23 cellular contexts compared by ENCODE assay signal in genomic region chr5:170923910-170924620, GRCh38.
"Had no signal": no experiment of that assay in that cellular context is flagged by ENCODE, and none has a peak within 500 bp of the region (broad histone marks: within the 10 kb centered on the region; RNA-seq: fewer than 3 reads in every experiment).

No MANE protein-coding gene starts in this region.

- ATAC-seq: left lobe of liver; naive thymus-derived CD4-positive, alpha-beta T cell; stimulated activated effector memory CD8-positive, alpha-beta T cell treated with anti-CD3 and anti-CD28 coated beads, Interleukin-12 subunit alpha, Interleukin-12 subunit beta, amount 100 ng/mL, for 72 hours had no signal

- H3K9me3 ChIP-seq: esophagus squamous epithelium, prostate gland, right atrium auricular region, sigmoid colon, stomach, thyroid gland had no signal

- FAIRE-seq: endothelial cell of umbilical vein, kidney had no signal

- DNase-seq: dermis blood vessel endothelial cell; effector memory CD4-positive, alpha-beta T cell; erythroblast; esophagus squamous epithelium; foreskin melanocyte; kidney; mesenchymal stem cell; midbrain; naive thymus-derived CD4-positive, alpha-beta T cell; sigmoid colon; stimulated activated CD4-positive, alpha-beta T cell treated with anti-CD3 and anti-CD28 coated beads, Interleukin-2, amount 100 ng/mL, for 24 hours; stimulated activated CD4-positive, alpha-beta T cell treated with anti-CD3 and anti-CD28 coated beads, Interleukin-4, amount 100 ng/mL, for 24 hours; stimulated activated naive CD4-positive, alpha-beta T cell treated with Interleukin-2 at 50 U/mL for 16 hours; stomach; thyroid gland had no signal

- H3K4me1 ChIP-seq: neural progenitor cell, prostate gland, right atrium auricular region, sigmoid colon, stomach, thyroid gland had no signal

- H3K27ac ChIP-seq: coronary artery, esophagus squamous epithelium, neural progenitor cell, prostate gland, right atrium auricular region, sigmoid colon, stomach, thyroid gland had no signal

- H3K4me3 ChIP-seq: coronary artery, esophagus squamous epithelium, lung, neural progenitor cell, prostate gland, right atrium auricular region, sigmoid colon, stomach, thyroid gland had no signal

- H3K4me2 ChIP-seq: neural progenitor cell had no signal
